In genomic region chr4:7481227-7481626, GRCh38 we compare ENCODE assay signal across 1 cellular context.
TF ChIP-seq lines count a peak whose summit lies in the region.

No MANE protein-coding gene starts in this region.

TF ChIP-seq in H1, 55 proteins besides CTCF, POLR2A, EP300 and RAD21:
- TF ChIP-seq NRF1 (IDR thresholded peaks at IDR 0.05; ENCODE audit: low read depth, low read length): no peak
- no peak for TF ChIP-seq RXRA (IDR thresholded peaks at IDR 0.05; ENCODE audit: insufficient read depth, low read depth, low read length)
- no peak for TF ChIP-seq CTBP2 (IDR thresholded peaks at IDR 0.05; ENCODE audit: borderline replicate concordance, insufficient read depth, insufficient read length, low read length)
- no peak for TF ChIP-seq SRF (IDR thresholded peaks at IDR 0.05; ENCODE audit: low read depth, low read length)
- no peak for TF ChIP-seq SIX5 (IDR thresholded peaks at IDR 0.05; ENCODE audit: low read depth, low read length)
- TF ChIP-seq SUZ12 (IDR thresholded peaks at IDR 0.05; ENCODE audit: low read length): no peak
- no peak for TF ChIP-seq GABPA (IDR thresholded peaks at IDR 0.05; ENCODE audit: borderline replicate concordance, insufficient read depth, low read length)
- no peak for TF ChIP-seq TAF1 (IDR thresholded peaks at IDR 0.05; ENCODE audit: low read depth, low read length)
- no peak for TF ChIP-seq HDAC6 (IDR thresholded peaks at IDR 0.05; ENCODE audit: low read depth, low read length)
- no peak for TF ChIP-seq ZNF274 (IDR thresholded peaks at IDR 0.05; ENCODE audit: borderline replicate concordance, extremely low read depth, low read length)
- TF ChIP-seq FOSL1 (IDR thresholded peaks at IDR 0.05; ENCODE audit: insufficient read depth, low read depth, low read length): no peak
- TF ChIP-seq KDM5A (IDR thresholded peaks at IDR 0.05; ENCODE audit: low read length): no peak
- TF ChIP-seq GTF2F1 (IDR thresholded peaks at IDR 0.05; ENCODE audit: borderline replicate concordance, low read depth, low read length): no peak
TF ChIP-seq in H1: peak in this region for 0.
